8 cellular contexts compared by ENCODE assay signal in genomic region chr3:195850857-195851531, GRCh38. TPM values are rescaled to one million over a fixed set of nuclear protein-coding genes. Genes with fewer than 3 reads are reported as not detected.
DNase-seq lines count a peak whose midpoint lies in the region; ATAC-seq and TF ChIP-seq lines count a peak whose summit lies in the region.

No MANE protein-coding gene starts in this region.

- peak overlapping the region in 1 of 2 donors; percentile 77 for H3K27ac ChIP-seq in prostate gland
- no peak overlapping the region for H3K27ac ChIP-seq in aorta (ENCODE audit: low read depth in 1 of 2, low read length in 2 of 2)

- H3K4me1 ChIP-seq in prostate gland (replicated peaks) (peaks cover 10% of the 10 kb centered on the region), aorta (ENCODE audit: control insufficient read depth in 1 of 2, insufficient read depth in 2 of 2, low read length in 2 of 2) (no peaks in the 10 kb centered on the region)

- DNase-seq in NCI-H1417 (lab: John Stamatoyannopoulos, UW) (peak; percentile 89 to 97 (median 95)), SKM-1 (lab: John Stamatoyannopoulos, UW; ENCODE audit: unreplicated experiment) (peak; percentile 82), Right ventricle myocardium superior (peak; percentile 84), prostate gland (ENCODE audit: low spot score) (peak; percentile 89), aorta (peak; percentile 89 to 90)

- H3K4me3 ChIP-seq in prostate gland: no peak overlapping the region
- H3K4me3 ChIP-seq in aorta (ENCODE audit: low read length in 2 of 2): no peak overlapping the region

- peaks cover 7% of the 10 kb centered on the region for H3K4me1 Mint-ChIP-seq in activated naive CD8-positive, alpha-beta T cell (ENCODE audit: low read depth)

- H3K36me3 ChIP-seq in prostate gland (no peaks in the 10 kb centered on the region), aorta (ENCODE audit: control insufficient read depth in 1 of 2, insufficient read depth in 2 of 2, low read length in 1 of 2) (no peaks in the 10 kb centered on the region)

- no peaks in the 10 kb centered on the region for H3K9me3 ChIP-seq in prostate gland
- no peaks in the 10 kb centered on the region for H3K9me3 ChIP-seq in aorta (ENCODE audit: control insufficient read depth, low read length)

- H3K4me3 Mint-ChIP-seq in activated naive CD8-positive, alpha-beta T cell: peak overlapping the region; percentile 30

- peaks cover 1% of the 10 kb centered on the region for H3K27me3 Mint-ChIP-seq in activated naive CD8-positive, alpha-beta T cell

- no peaks in the 10 kb centered on the region for H3K36me3 Mint-ChIP-seq in activated naive CD8-positive, alpha-beta T cell

- H3K27me3 ChIP-seq in prostate gland (replicated peaks; ENCODE audit: insufficient read depth) (no peaks in the 10 kb centered on the region), aorta (ENCODE audit: control insufficient read depth in 1 of 2, insufficient read depth in 2 of 2, low read length in 1 of 2) (no peaks in the 10 kb centered on the region)

- H3K9me3 Mint-ChIP-seq in activated naive CD8-positive, alpha-beta T cell (ENCODE audit: low read depth): no peaks in the 10 kb centered on the region

- no peak overlapping the region for H3K27ac Mint-ChIP-seq in activated naive CD8-positive, alpha-beta T cell

- WGBS in prostate gland: 23% methylated on average over 31 of the region's 31 CpGs
- 18 to 24% methylated on average over 31 of the region's 31 CpGs for WGBS in aorta, 2 donors

- ATAC-seq in HG02759 (IDR thresholded peaks at IDR 0.05; ENCODE audit: unreplicated experiment) (peak; percentile 86), Right ventricle myocardium superior (ENCODE audit: poor library complexity) (peak; percentile 92), aorta (ENCODE audit: low FRiP score) (peak; percentile 96)

- intact Hi-C loops in Right ventricle myocardium superior (cut with DNase I): no loop called here
- intact Hi-C loops in prostate gland (cut with DNase I): no loop called here
- intact Hi-C loops in aorta (cut with DNase I): no loop called here

- TF ChIP-seq POLR2A in prostate gland (IDR thresholded peaks at IDR 0.05): no peak

- TF ChIP-seq CTCF in GM12873 (IDR thresholded peaks at IDR 0.05; ENCODE audit: insufficient read depth, low read depth, low read length, missing control alignments) (peak; percentile 100), prostate gland (IDR thresholded peaks at IDR 0.05) (peak; percentile 100)

RNA-seq across cellular contexts. Expression of gene MUC4, which starts 39.3 kb away (rescaled TPM):
- total RNA-seq in Right ventricle myocardium superior: not detected
- 10 to 100 TPM in 1 of 2 donors, 1 to 10 TPM in 1; 8.6 to 12.0 TPM for total RNA-seq in prostate gland
- under 1 TPM in 1 of 2 donors, not detected in 1; 0.06 TPM for total RNA-seq in aorta
- polyA plus RNA-seq in aorta: under 1 TPM; 0.08 to 0.25 TPM

RNA-seq across cellular contexts. Expression of gene TNK2, which starts 57.4 kb away (rescaled TPM):
- total RNA-seq in Right ventricle myocardium superior: 26.7 TPM
- total RNA-seq in prostate gland: 100 to 1,000 TPM in 1 of 2 donors, 10 to 100 TPM in 1; 34.9 to 100 TPM
- 10 to 100 TPM; 51.7 to 81.3 TPM for total RNA-seq in aorta
- polyA plus RNA-seq in aorta: 100 to 1,000 TPM in 1 of 2 donors, 1 to 10 TPM in 1; 9.3 to 162 TPM
